ENCODE assay signal across 21 cellular contexts in the genomic region with DNA sequence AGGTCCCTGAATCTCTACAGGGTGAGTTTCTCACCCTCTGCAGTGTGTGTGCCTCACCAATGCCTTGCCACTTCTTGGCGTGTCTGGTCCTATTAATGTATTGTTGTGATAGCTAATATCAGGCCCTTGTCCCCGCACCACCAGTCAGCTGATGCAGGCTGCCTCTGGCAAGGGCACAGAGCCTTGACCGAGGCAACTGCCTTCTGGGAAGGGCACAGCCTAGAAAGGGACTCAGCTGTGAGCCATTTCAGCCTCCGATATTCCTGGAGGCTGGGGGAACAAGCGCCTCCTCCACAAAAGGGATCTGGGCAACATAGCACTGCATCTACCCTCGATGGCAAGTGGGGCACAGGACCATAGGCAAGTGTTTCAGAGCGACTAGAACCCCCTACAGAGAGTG. TPM values are rescaled to one million over a fixed set of nuclear protein-coding genes. Genes with fewer than 3 reads are reported as not detected.
DNase-seq lines count a peak whose midpoint lies in the region; ATAC-seq and TF ChIP-seq lines count a peak whose summit lies in the region.
"Had no signal": no experiment of that assay in that cellular context is flagged by ENCODE, and none has a peak within 500 bp of the region (broad histone marks: within the 10 kb centered on the region; RNA-seq: fewer than 3 reads in every experiment).

No MANE protein-coding gene starts in this region.

- H3K36me3 ChIP-seq in CD8-positive, alpha-beta T cell (ENCODE audit: insufficient read depth, low read length) = peaks cover 37% of the 10 kb centered on the region
- H3K36me3 ChIP-seq in naive thymus-derived CD4-positive, alpha-beta T cell (ENCODE audit: control insufficient read depth in 2 of 3, insufficient read depth in 3 of 3, low read length in 3 of 3) = peaks cover 0 to 52% (median 7%) of the 10 kb centered on the region in 3 experiments
- H3K36me3 ChIP-seq in spleen = peaks cover 3 to 100% (median 57%) of the 10 kb centered on the region in 6 donors

- no peaks in the 10 kb centered on the region for H3K9me3 ChIP-seq in CD8-positive, alpha-beta T cell (ENCODE audit: low read length)
- H3K9me3 ChIP-seq in naive thymus-derived CD4-positive, alpha-beta T cell (ENCODE audit: control insufficient read depth in 2 of 3, low read length in 3 of 3) = no peaks in the 10 kb centered on the region
- H3K9me3 ChIP-seq in spleen = no peaks in the 10 kb centered on the region
- H3K9me3 ChIP-seq: colonic mucosa, pancreas, sigmoid colon, tibial nerve had no signal

- TF ChIP-seq POLR2A in spleen (IDR thresholded peaks at IDR 0.05) = no peak

- POLR2A ChIA-PET in CD8-positive, alpha-beta T cell (lab: Charles Lee) = no interaction called here
- POLR2A ChIA-PET in naive thymus-derived CD4-positive, alpha-beta T cell (lab: Charles Lee) = interaction anchor here (0.6 to 2.9 kb wide), 8 partner anchors 14 to 69 kb away, joined by 3 to 20 read pairs (median 6); a partner anchor contains a TSS

- H3K4me1 ChIP-seq in CD8-positive, alpha-beta T cell (ENCODE audit: insufficient read depth, low read length) = peaks cover 22% of the 10 kb centered on the region
- peaks cover 0 to 25% of the 10 kb centered on the region in 2 donors for H3K4me1 ChIP-seq in naive thymus-derived CD4-positive, alpha-beta T cell (ENCODE audit: control insufficient read depth in 2 of 2, insufficient read depth in 2 of 2, low read length in 2 of 2)
- peaks cover 0 to 68% (median 21%) of the 10 kb centered on the region in 6 donors for H3K4me1 ChIP-seq in spleen
- H3K4me1 ChIP-seq: colonic mucosa, pancreas, sigmoid colon had no signal

- no peaks in the 10 kb centered on the region for H3K27me3 ChIP-seq in CD8-positive, alpha-beta T cell (ENCODE audit: insufficient read depth, low read length)
- H3K27me3 ChIP-seq in naive thymus-derived CD4-positive, alpha-beta T cell (ENCODE audit: control insufficient read depth in 2 of 2, insufficient read depth in 2 of 2, low read length in 2 of 2) = no peaks in the 10 kb centered on the region
- no peaks in the 10 kb centered on the region for H3K27me3 ChIP-seq in spleen (replicated peaks in 1 of 7)
- H3K27me3 ChIP-seq: colonic mucosa, pancreas, sigmoid colon, tibial nerve had no signal

- peaks cover 64% of the 10 kb centered on the region for H3K36me3 Mint-ChIP-seq in CD8-positive, alpha-beta T cell
- H3K36me3 Mint-ChIP-seq in naive thymus-derived CD4-positive, alpha-beta T cell = peaks cover 12 to 42% (median 21%) of the 10 kb centered on the region in 5 donors

- H3K27ac Mint-ChIP-seq in CD8-positive, alpha-beta T cell = peak overlapping the region; percentile 95
- H3K27ac Mint-ChIP-seq in naive thymus-derived CD4-positive, alpha-beta T cell = peak overlapping the region in 7 of 9 donors; percentile 86 to 96 (median 94)

- DNase-seq in Ammon's horn (ENCODE audit: low spot score) = peak; percentile 22
- DNase-seq in CD8-positive, alpha-beta T cell = no peak
- no peak for DNase-seq in naive thymus-derived CD4-positive, alpha-beta T cell
- no peak for DNase-seq in ureter (ENCODE audit: low spot score)
- no peak for DNase-seq in NCI-H146 (lab: John Stamatoyannopoulos, UW)
- DNase-seq in spleen = no peak
- DNase-seq in dedifferentiated amniotic fluid mesenchymal stem cell (ENCODE audit: extremely low spot score) = no peak
- DNase-seq: activated CD4-positive, alpha-beta T cell treated with anti-CD3 and anti-CD28 coated beads, Interleukin-2, amount 50 U/mL, for 4 hours; colonic mucosa; DMS79; GOT3; NCI-H1694 treated with DMSO at 0.1 percent for 48 hours; OCI-M1; pancreas; SHP77 treated with DMSO at 0.1 percent for 48 hours; sigmoid colon; T-helper 1 cell had no signal

- H3K4me3 ChIP-seq in CD8-positive, alpha-beta T cell (ENCODE audit: low read depth, low read length) = no peak overlapping the region
- no peak overlapping the region for H3K4me3 ChIP-seq in naive thymus-derived CD4-positive, alpha-beta T cell (ENCODE audit: low read length)
- no peak overlapping the region for H3K4me3 ChIP-seq in spleen
- H3K4me3 ChIP-seq: colonic mucosa, K562, pancreas, sigmoid colon, tibial nerve had no signal

- ATAC-seq in CD8-positive, alpha-beta T cell = no peak
- no peak for ATAC-seq in naive thymus-derived CD4-positive, alpha-beta T cell
- ATAC-seq: K562 had no signal

- CTCF ChIA-PET in CD8-positive, alpha-beta T cell (lab: Charles Lee) = interaction anchor here (1.3 to 1.9 kb wide), 3 partner anchors 14 to 68 kb away, joined by 3 to 9 read pairs (median 3); no protein-coding TSS in a partner anchor
- CTCF ChIA-PET in naive thymus-derived CD4-positive, alpha-beta T cell (lab: Charles Lee) = no interaction called here

- H3K27me3 Mint-ChIP-seq in CD8-positive, alpha-beta T cell (ENCODE audit: low read depth) = no peaks in the 10 kb centered on the region
- H3K27me3 Mint-ChIP-seq in naive thymus-derived CD4-positive, alpha-beta T cell = no peaks in the 10 kb centered on the region

- H3K4me1 Mint-ChIP-seq in CD8-positive, alpha-beta T cell (ENCODE audit: low read depth) = peaks cover 26% of the 10 kb centered on the region
- H3K4me1 Mint-ChIP-seq in naive thymus-derived CD4-positive, alpha-beta T cell = peaks cover 18 to 46% (median 39%) of the 10 kb centered on the region in 7 donors

- WGBS in spleen, 5 donors = 87 to 96% (median 91%) methylated on average over 7 of the region's 7 CpGs

- intact Hi-C loops in CD8-positive, alpha-beta T cell (cut with DNase I, micrococcal nuclease) = no loop called here
- intact Hi-C loops in naive thymus-derived CD4-positive, alpha-beta T cell (cut with micrococcal nuclease) = loop anchor here in 1 of 2 donors (1.0 to 2.0 kb wide), 3 partner anchors 26 to 68 kb away; a partner anchor contains a TSS
- intact Hi-C loops in spleen (cut with DNase I; ENCODE audit: low total_unique reads) = no loop called here

- H3K4me3 Mint-ChIP-seq in CD8-positive, alpha-beta T cell = no peak overlapping the region
- H3K4me3 Mint-ChIP-seq in naive thymus-derived CD4-positive, alpha-beta T cell = peak overlapping the region in 9 of 10 donors; percentile 48 to 84 (median 73)
- H3K4me3 Mint-ChIP-seq: activated naive CD4-positive, alpha-beta T cell treated with anti-CD3 and anti-CD28 coated beads for 36 hours had no signal

- no peak overlapping the region for H3K27ac ChIP-seq in CD8-positive, alpha-beta T cell (ENCODE audit: low read depth, low read length)
- H3K27ac ChIP-seq in cingulate gyrus (ENCODE audit: low read depth, low read length) (peak overlapping the region; percentile 35), spleen (peak overlapping the region in 3 of 8 donors; percentile 24 to 93 (median 27))
- peak overlapping the region; percentile 53 for H3K27ac ChIP-seq in naive thymus-derived CD4-positive, alpha-beta T cell (ENCODE audit: low read depth, low read length)
- H3K27ac ChIP-seq: colonic mucosa, pancreas, tibial nerve had no signal

- no peaks in the 10 kb centered on the region for H3K9me3 Mint-ChIP-seq in CD8-positive, alpha-beta T cell
- no peaks in the 10 kb centered on the region for H3K9me3 Mint-ChIP-seq in naive thymus-derived CD4-positive, alpha-beta T cell
- H3K9me3 Mint-ChIP-seq: activated naive CD4-positive, alpha-beta T cell treated with anti-CD3 and anti-CD28 coated beads for 36 hours had no signal

- TF ChIP-seq CTCF in CD8-positive, alpha-beta T cell (IDR thresholded peaks at IDR 0.05) = no peak
- no peak for TF ChIP-seq CTCF in spleen (IDR thresholded peaks at IDR 0.05 in 8 of 11, conservative IDR thresholded peaks at IDR 0.05 in 3 of 11)

RNA-seq across cellular contexts. Expression of a gene that starts 27.0 kb away (rescaled TPM):
- 1 to 10 TPM; 7.4 to 8.2 TPM for total RNA-seq in CD8-positive, alpha-beta T cell
- 10 to 100 TPM; 17.6 to 35.0 (median 27.2) TPM for total RNA-seq in naive thymus-derived CD4-positive, alpha-beta T cell
- polyA plus RNA-seq in naive thymus-derived CD4-positive, alpha-beta T cell = 10 to 100 TPM; 47.2 to 51.4 TPM
- total RNA-seq in ureter (32.9 TPM), spleen (10 to 100 TPM; 44.1 to 89.7 (median 60.7) TPM)
- 10 to 100 TPM; 25.4 to 29.6 (median 29.3) TPM for polyA plus RNA-seq in spleen

RNA-seq across cellular contexts. Expression of a gene that starts 31.6 kb away (rescaled TPM):
- 10 to 100 TPM; 15.1 to 18.6 TPM for total RNA-seq in CD8-positive, alpha-beta T cell
- total RNA-seq in naive thymus-derived CD4-positive, alpha-beta T cell = 10 to 100 TPM; 24.7 to 60.8 (median 40.0) TPM
- polyA plus RNA-seq in naive thymus-derived CD4-positive, alpha-beta T cell = 10 to 100 TPM; 62.5 to 76.2 TPM
- total RNA-seq in ureter (48.7 TPM), spleen (10 to 100 TPM; 53.2 to 86.1 (median 75.6) TPM)
- 10 to 100 TPM in 2 of 3 donors, 1 to 10 TPM in 1; 9.2 to 12.8 (median 10.1) TPM for polyA plus RNA-seq in spleen
